In genomic region chr2:99595373-99595772, GRCh38 we compare ENCODE assay signal across 20 cellular contexts.
A peak's percentile ranks its signal among the peaks of the same experiment; 100 is the strongest.
DNase-seq lines count a peak whose midpoint lies in the region; ATAC-seq and TF ChIP-seq lines count a peak whose summit lies in the region.
"Had no signal": no experiment of that assay in that cellular context is flagged by ENCODE, and none has a peak within 500 bp of the region (broad histone marks: within the 10 kb centered on the region; RNA-seq: fewer than 3 reads in every experiment).

No MANE protein-coding gene starts in this region.

- H3K9me3 ChIP-seq in OCI-LY1 (ENCODE audit: low read length) (no peaks in the 10 kb centered on the region), GM23248 (ENCODE audit: low read depth) (no peaks in the 10 kb centered on the region)
- H3K9me3 ChIP-seq: BE2C had no signal

- WGBS in GM23248 (ENCODE audit: low coverage in 1 of 2, low lambda C conversion rate in 2 of 2, missing lambda C conversion rate in 2 of 2), 2 experiments = 84 to 93% methylated on average over 3 of the region's 3 CpGs

- TF ChIP-seq CTCF in OCI-LY1 (IDR thresholded peaks at IDR 0.05; ENCODE audit: low read length) = no peak
- TF ChIP-seq CTCF in progenitor cell of endocrine pancreas (IDR thresholded peaks at IDR 0.05; ENCODE audit: unreplicated experiment) = no peak

- DNase-seq in memory B cell (ENCODE audit: low spot score in 2 of 2) (no peak), progenitor cell of endocrine pancreas (ENCODE audit: low spot score, unreplicated experiment) (no peak), GM23248 (no peak)
- no peak for DNase-seq in stimulated activated naive CD8-positive, alpha-beta T cell treated with anti-CD3 and anti-CD28 coated beads, Interleukin-15, amount 100 ng/mL, for 72 hours
- DNase-seq: ACHN; BE2C; CD4-positive, CD25-positive, alpha-beta regulatory T cell; CD8-positive, alpha-beta memory T cell; COR-L47; DMS 273 treated with DMSO at 0.1 percent for 48 hours; DMS53; DND-41; EL; GOT3; H7; HFFc6 had no signal

- no peak overlapping the region for H3K9ac ChIP-seq in OCI-LY1 (ENCODE audit: low read length)
- H3K9ac ChIP-seq in GM23248 = no peak overlapping the region

- H3K36me3 Mint-ChIP-seq in memory B cell (peaks cover 36% of the 10 kb centered on the region), progenitor cell of endocrine pancreas (ENCODE audit: insufficient read depth) (no peaks in the 10 kb centered on the region)
- H3K36me3 Mint-ChIP-seq: CD8-positive, alpha-beta memory T cell had no signal

- H3K36me3 ChIP-seq in OCI-LY1 (ENCODE audit: insufficient read depth, low read length) (peaks cover 75% of the 10 kb centered on the region), GM23248 (ENCODE audit: low read depth) (no peaks in the 10 kb centered on the region)
- H3K36me3 ChIP-seq: BE2C had no signal

- H3K4me3 ChIP-seq in OCI-LY1 (ENCODE audit: low read depth, low read length, poor library complexity, severe bottlenecking) (no peak overlapping the region), GM23248 (no peak overlapping the region)

- in situ Hi-C loops in GM23248 (cut with MboI) = no loop called here

- no peaks in the 10 kb centered on the region for H3K9me2 ChIP-seq in OCI-LY1 (ENCODE audit: low read depth, low read length)
- no peaks in the 10 kb centered on the region for H3K9me2 ChIP-seq in GM23248 (ENCODE audit: insufficient read depth)

- H3K4me2 ChIP-seq in OCI-LY1 (ENCODE audit: low read length) (no peak overlapping the region), GM23248 (ENCODE audit: unreplicated experiment) (no peak overlapping the region)

- H3F3A ChIP-seq in OCI-LY1 (ENCODE audit: insufficient read depth, low read length) (no peaks in the 10 kb centered on the region), GM23248 (ENCODE audit: insufficient read depth) (0 out of 2 replicates have a peak, but pooled peaks cover 3% of the 10 kb centered on the region)

- H3K4me3 Mint-ChIP-seq in memory B cell (no peak overlapping the region), progenitor cell of endocrine pancreas (ENCODE audit: low read depth) (no peak overlapping the region)
- no peak overlapping the region for H3K4me3 Mint-ChIP-seq in stimulated activated naive CD8-positive, alpha-beta T cell treated with anti-CD3 and anti-CD28 coated beads, Interleukin-15, amount 100 ng/mL, for 72 hours
- H3K4me3 Mint-ChIP-seq: CD4-positive, CD25-positive, alpha-beta regulatory T cell; CD8-positive, alpha-beta memory T cell; HFFc6 had no signal

- no peak for ATAC-seq in memory B cell (ENCODE audit: low read depth)
- no peak for ATAC-seq in stimulated activated naive CD8-positive, alpha-beta T cell treated with anti-CD3 and anti-CD28 coated beads, Interleukin-15, amount 100 ng/mL, for 72 hours
- no peak for ATAC-seq in GM18502 (IDR thresholded peaks at IDR 0.05; ENCODE audit: poor library complexity, unreplicated experiment)
- ATAC-seq: HCT116, HepG2 had no signal

- H3K27me3 Mint-ChIP-seq in memory B cell = no peaks in the 10 kb centered on the region
- no peaks in the 10 kb centered on the region for H3K27me3 Mint-ChIP-seq in progenitor cell of endocrine pancreas
- H3K27me3 Mint-ChIP-seq in stimulated activated naive CD8-positive, alpha-beta T cell treated with anti-CD3 and anti-CD28 coated beads, Interleukin-15, amount 100 ng/mL, for 72 hours = no peaks in the 10 kb centered on the region
- H3K27me3 Mint-ChIP-seq: CD4-positive, CD25-positive, alpha-beta regulatory T cell had no signal

- H3K27ac ChIP-seq in OCI-LY1 (ENCODE audit: low read depth, low read length, poor library complexity, severe bottlenecking) (peak overlapping the region; percentile 75), GM23248 (no peak overlapping the region)

- H3K27me3 ChIP-seq in OCI-LY1 (ENCODE audit: insufficient read depth, low read length) (no peaks in the 10 kb centered on the region), GM23248 (replicated peaks; ENCODE audit: insufficient read depth) (no peaks in the 10 kb centered on the region)
- H3K27me3 ChIP-seq: BE2C had no signal

- no peaks in the 10 kb centered on the region for H3K79me2 ChIP-seq in OCI-LY1 (ENCODE audit: insufficient read depth, low read length)
- no peaks in the 10 kb centered on the region for H3K79me2 ChIP-seq in GM23248 (ENCODE audit: insufficient read depth)

- H3K4me1 Mint-ChIP-seq in memory B cell (peaks cover 3% of the 10 kb centered on the region), progenitor cell of endocrine pancreas (ENCODE audit: low read depth) (no peaks in the 10 kb centered on the region)
- no peaks in the 10 kb centered on the region for H3K4me1 Mint-ChIP-seq in stimulated activated naive CD8-positive, alpha-beta T cell treated with anti-CD3 and anti-CD28 coated beads, Interleukin-15, amount 100 ng/mL, for 72 hours
- H3K4me1 Mint-ChIP-seq: CD4-positive, CD25-positive, alpha-beta regulatory T cell; CD8-positive, alpha-beta memory T cell had no signal

- H3K9me3 Mint-ChIP-seq in memory B cell (no peaks in the 10 kb centered on the region), progenitor cell of endocrine pancreas (ENCODE audit: low read depth) (no peaks in the 10 kb centered on the region)
- H3K9me3 Mint-ChIP-seq in stimulated activated naive CD8-positive, alpha-beta T cell treated with anti-CD3 and anti-CD28 coated beads, Interleukin-15, amount 100 ng/mL, for 72 hours = no peaks in the 10 kb centered on the region
- H3K9me3 Mint-ChIP-seq: CD8-positive, alpha-beta memory T cell; HFFc6 had no signal

- H3K4me1 ChIP-seq in OCI-LY1 (ENCODE audit: insufficient read depth, low read length, severe bottlenecking) (peaks cover 21% of the 10 kb centered on the region), GM23248 (ENCODE audit: insufficient read depth) (peaks cover 7% of the 10 kb centered on the region; the same call in 1 of the 2 replicates)
- H3K4me1 ChIP-seq: BE2C had no signal

- H4K20me1 ChIP-seq in OCI-LY1 (ENCODE audit: insufficient read depth, low read length) = no peaks in the 10 kb centered on the region
- no peaks in the 10 kb centered on the region for H4K20me1 ChIP-seq in GM23248 (ENCODE audit: insufficient read depth)

- H2AFZ ChIP-seq in OCI-LY1 (ENCODE audit: low read length) (no peak overlapping the region), GM23248 (no peak overlapping the region)

- H3K27ac Mint-ChIP-seq in memory B cell (peak overlapping the region; percentile 21), progenitor cell of endocrine pancreas (peak overlapping the region; percentile 24)
- no peak overlapping the region for H3K27ac Mint-ChIP-seq in stimulated activated naive CD8-positive, alpha-beta T cell treated with anti-CD3 and anti-CD28 coated beads, Interleukin-15, amount 100 ng/mL, for 72 hours
- H3K27ac Mint-ChIP-seq: CD4-positive, CD25-positive, alpha-beta regulatory T cell; CD8-positive, alpha-beta memory T cell; HFFc6 had no signal

Comparison
In these comparisons a context has a peak if more than half of its experiments do, and no peak if none do; other contexts are left out.
1. H3K27ac Mint-ChIP-seq: peak in memory B cell (single experiment) and progenitor cell of endocrine pancreas (single experiment); none in stimulated activated naive CD8-positive, alpha-beta T cell treated with anti-CD3 and anti-CD28 coated beads, Interleukin-15, amount 100 ng/mL, for 72 hours (0 of 2).